Comparison of ENCODE assay signal across 14 cellular contexts in genomic region chr1:111599781-111600180, GRCh38.
DNase-seq lines count a peak whose midpoint lies in the region; ATAC-seq, FAIRE-seq and TF ChIP-seq lines count a peak whose summit lies in the region.
"Had no signal": no experiment of that assay in that cellular context is flagged by ENCODE, and none has a peak within 500 bp of the region (broad histone marks: within the 10 kb centered on the region; RNA-seq: fewer than 3 reads in every experiment).

No MANE protein-coding gene starts in this region.

- H3K4me1 Mint-ChIP-seq in T-helper 2 cell treated with Interferon-gamma antibody and Interleukin-4, amounts not matched to agents 5 μg/mL and 100 μg/mL, for 36 hours (ENCODE audit: low read depth) = peaks cover 95% of the 10 kb centered on the region
- peaks cover 100% of the 10 kb centered on the region for H3K4me1 Mint-ChIP-seq in activated naive CD8-positive, alpha-beta T cell treated with anti-CD3 and anti-CD28 coated beads, Interleukin-2, amount 50 U/mL, for 24 hours
- H3K4me1 Mint-ChIP-seq in stimulated activated naive B cell treated with anti-CD40 and anti-IgM and Interleukin-4, amounts not matched to agents 10 μg/mL and 1 μg/mL and 100 μg/mL, for 72 hours = peaks cover 65 to 95% of the 10 kb centered on the region in 2 donors

- no peak for FAIRE-seq in D721Med (lab: Jason Lieb, UNC)

- H3K36me3 Mint-ChIP-seq in T-helper 2 cell treated with Interferon-gamma antibody and Interleukin-4, amounts not matched to agents 5 μg/mL and 100 μg/mL, for 36 hours (ENCODE audit: low read depth) = peaks cover 1% of the 10 kb centered on the region
- peaks cover 2% of the 10 kb centered on the region for H3K36me3 Mint-ChIP-seq in activated naive CD8-positive, alpha-beta T cell treated with anti-CD3 and anti-CD28 coated beads, Interleukin-2, amount 50 U/mL, for 24 hours (ENCODE audit: low read depth)
- peaks cover 27 to 34% of the 10 kb centered on the region in 2 donors for H3K36me3 Mint-ChIP-seq in stimulated activated naive B cell treated with anti-CD40 and anti-IgM and Interleukin-4, amounts not matched to agents 10 μg/mL and 1 μg/mL and 100 μg/mL, for 72 hours

- H3K9me3 Mint-ChIP-seq in T-helper 2 cell treated with Interferon-gamma antibody and Interleukin-4, amounts not matched to agents 5 μg/mL and 100 μg/mL, for 36 hours = no peaks in the 10 kb centered on the region
- H3K9me3 Mint-ChIP-seq in activated naive CD8-positive, alpha-beta T cell treated with anti-CD3 and anti-CD28 coated beads, Interleukin-2, amount 50 U/mL, for 24 hours = no peaks in the 10 kb centered on the region
- H3K9me3 Mint-ChIP-seq in stimulated activated naive B cell treated with anti-CD40 and anti-IgM and Interleukin-4, amounts not matched to agents 10 μg/mL and 1 μg/mL and 100 μg/mL, for 72 hours = peaks cover 0 to 3% of the 10 kb centered on the region in 2 donors

- ATAC-seq in activated naive CD8-positive, alpha-beta T cell treated with anti-CD3 and anti-CD28 coated beads, Interleukin-2, amount 50 U/mL, for 24 hours = no peak
- no peak for ATAC-seq in stimulated activated naive B cell treated with anti-CD40 and anti-IgM and Interleukin-4, amounts not matched to agents 10 μg/mL and 1 μg/mL and 100 μg/mL, for 72 hours (replicated peaks)
- no peak for ATAC-seq in HG03520 (IDR thresholded peaks at IDR 0.05; ENCODE audit: unreplicated experiment)
- ATAC-seq: foreskin keratinocyte, lower lobe of right lung had no signal

- peak overlapping the region; percentile 84 for H3K27ac Mint-ChIP-seq in T-helper 2 cell treated with Interferon-gamma antibody and Interleukin-4, amounts not matched to agents 5 μg/mL and 100 μg/mL, for 36 hours
- H3K27ac Mint-ChIP-seq in activated naive CD8-positive, alpha-beta T cell treated with anti-CD3 and anti-CD28 coated beads, Interleukin-2, amount 50 U/mL, for 24 hours = peak overlapping the region; percentile 80
- peak overlapping the region; percentile 100 for H3K27ac Mint-ChIP-seq in stimulated activated naive B cell treated with anti-CD40 and anti-IgM and Interleukin-4, amounts not matched to agents 10 μg/mL and 1 μg/mL and 100 μg/mL, for 72 hours

- no peaks in the 10 kb centered on the region for H3K27me3 Mint-ChIP-seq in T-helper 2 cell treated with Interferon-gamma antibody and Interleukin-4, amounts not matched to agents 5 μg/mL and 100 μg/mL, for 36 hours (ENCODE audit: low read depth)
- H3K27me3 Mint-ChIP-seq in activated naive CD8-positive, alpha-beta T cell treated with anti-CD3 and anti-CD28 coated beads, Interleukin-2, amount 50 U/mL, for 24 hours = no peaks in the 10 kb centered on the region
- H3K27me3 Mint-ChIP-seq in stimulated activated naive B cell treated with anti-CD40 and anti-IgM and Interleukin-4, amounts not matched to agents 10 μg/mL and 1 μg/mL and 100 μg/mL, for 72 hours = no peaks in the 10 kb centered on the region

- peak; percentile 44 for DNase-seq in stimulated activated CD4-positive, alpha-beta T cell treated with anti-CD3 and anti-CD28 coated beads, Interleukin-4, amount 100 ng/mL, for 1 hour
- DNase-seq in stimulated activated CD4-positive, alpha-beta T cell treated with anti-CD3 and anti-CD28 coated beads, Interleukin-15, amount 100 ng/mL, for 24 hours = no peak
- no peak for DNase-seq in T-helper 2 cell treated with Interferon-gamma antibody and Interleukin-4, amounts not matched to agents 5 μg/mL and 100 μg/mL, for 36 hours (ENCODE audit: low spot score)
- DNase-seq in activated naive CD8-positive, alpha-beta T cell treated with anti-CD3 and anti-CD28 coated beads, Interleukin-2, amount 50 U/mL, for 24 hours = no peak
- DNase-seq in stimulated activated naive B cell treated with anti-CD40 and anti-IgM and Interleukin-4, amounts not matched to agents 10 μg/mL and 1 μg/mL and 100 μg/mL, for 72 hours = no peak
- DNase-seq in D721Med (ENCODE audit: insufficient read length, low spot score) = no peak
- DNase-seq in NCI-H187 (lab: John Stamatoyannopoulos, UW) = no peak
- DNase-seq: activated CD4-positive, CD25-positive, alpha-beta regulatory T cell; activated gamma-delta T cell; NCI-H1092 treated with DMSO at 0.1 percent for 48 hours; tibial artery had no signal

- TF ChIP-seq CTCF in D721Med (IDR thresholded peaks at IDR 0.05; ENCODE audit: insufficient read depth, missing control alignments) = no peak

- peak overlapping the region; percentile 67 for H3K4me3 Mint-ChIP-seq in T-helper 2 cell treated with Interferon-gamma antibody and Interleukin-4, amounts not matched to agents 5 μg/mL and 100 μg/mL, for 36 hours
- H3K4me3 Mint-ChIP-seq in activated naive CD8-positive, alpha-beta T cell treated with anti-CD3 and anti-CD28 coated beads, Interleukin-2, amount 50 U/mL, for 24 hours = peak overlapping the region; percentile 23
- peak overlapping the region; percentile 40 to 60 for H3K4me3 Mint-ChIP-seq in stimulated activated naive B cell treated with anti-CD40 and anti-IgM and Interleukin-4, amounts not matched to agents 10 μg/mL and 1 μg/mL and 100 μg/mL, for 72 hours
